ENCODE assay signal across 23 cellular contexts in the genomic region with DNA sequence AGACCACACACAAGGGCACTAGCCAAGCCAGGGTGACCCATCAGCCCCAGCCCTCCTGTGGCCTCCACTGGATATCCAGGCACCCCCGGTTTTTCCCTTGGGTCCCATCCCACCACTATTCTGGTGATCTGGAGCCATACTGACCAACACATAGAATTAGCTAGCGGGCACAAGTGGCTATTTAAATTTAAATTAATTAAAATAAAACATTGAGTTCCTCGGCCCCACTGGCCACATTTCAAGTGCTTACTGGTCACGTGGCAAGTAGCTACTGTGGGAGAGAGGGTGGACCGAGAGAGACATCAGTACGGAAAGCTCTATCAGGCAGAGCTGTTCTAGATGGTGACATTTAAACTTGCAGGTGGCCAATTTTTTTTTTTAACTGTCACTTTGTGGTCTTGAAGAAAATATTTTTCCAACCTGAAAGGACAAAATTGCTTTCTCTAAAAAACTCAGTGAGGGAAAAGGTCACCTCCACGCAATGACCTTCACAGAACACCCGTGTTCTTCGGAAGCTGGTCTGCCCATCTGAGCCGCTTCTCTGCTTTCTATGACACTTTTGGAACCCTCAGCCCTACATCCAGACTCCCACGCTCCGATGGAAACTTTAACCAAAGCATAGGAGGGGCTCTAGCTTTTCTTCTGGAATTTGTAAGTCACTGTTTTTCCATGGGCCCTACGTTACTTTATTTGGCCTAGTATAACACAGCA. TPM values are rescaled to one million over a fixed set of nuclear protein-coding genes. Genes with fewer than 3 reads are reported as not detected.
DNase-seq lines count a peak whose midpoint lies in the region; ATAC-seq and TF ChIP-seq lines count a peak whose summit lies in the region.
"Had no signal": no experiment of that assay in that cellular context is flagged by ENCODE, and none has a peak within 500 bp of the region (broad histone marks: within the 10 kb centered on the region; RNA-seq: fewer than 3 reads in every experiment).

No MANE protein-coding gene starts in this region.

- H3K4me3 ChIP-seq in BLaER1: no peak overlapping the region
- no peak overlapping the region for H3K4me3 ChIP-seq in DND-41 (ENCODE audit: low read depth in 1 of 2, low read length in 2 of 2)
- peak overlapping the region in 1 of 59 donors; percentile 6 for H3K4me3 ChIP-seq in dorsolateral prefrontal cortex
- H3K4me3 ChIP-seq in skeletal muscle satellite cell (ENCODE audit: low read length): no peak overlapping the region
- H3K4me3 ChIP-seq: breast epithelium, HAP-1, SK-N-MC had no signal

- DNase-seq in DND-41 (no peak), dorsolateral prefrontal cortex (no peak), islet precursor cell (no peak), NCI-H446 treated with DMSO at 0.1 percent for 48 hours (lab: John Stamatoyannopoulos, UW) (no peak)
- DNase-seq: activated CD4-positive, CD25-positive, alpha-beta regulatory T cell; activated naive CD4-positive, alpha-beta T cell treated with anti-CD3 and anti-CD28 coated beads, Interleukin-2, amount 10 ng/mL, durations not matched to agents 7 days and 5 days; COR-L47; cortex of kidney; effector memory CD8-positive, alpha-beta T cell; erythroblast; MM.1S; NCI-H2029; NCI-H526; OCI-M1; stimulated activated CD4-positive, alpha-beta T cell treated with anti-CD3 and anti-CD28 coated beads, Interleukin-1b, Interleukin-23, amount 100 ng/mL, for 48 hours had no signal

- no peak for TF ChIP-seq CTCF in DND-41 (IDR thresholded peaks at IDR 0.05; ENCODE audit: borderline replicate concordance, extremely low read depth, low read length, poor library complexity, severe bottlenecking)
- no peak for TF ChIP-seq CTCF in dorsolateral prefrontal cortex (IDR thresholded peaks at IDR 0.05 in 54 of 56, conservative IDR thresholded peaks at IDR 0.05 in 2 of 56; ENCODE audit: low read depth in 1 of 56, partially characterized antibody in 56 of 56)

- H3K4me1 ChIP-seq in BLaER1: peaks cover 61% of the 10 kb centered on the region
- H3K4me1 ChIP-seq in DND-41 (ENCODE audit: insufficient read depth, low read length): peaks cover 18% of the 10 kb centered on the region
- peaks cover 94% of the 10 kb centered on the region for H3K4me1 ChIP-seq in skeletal muscle satellite cell (ENCODE audit: control insufficient read depth, insufficient read depth, low read length)

- H3K79me2 ChIP-seq in DND-41 (ENCODE audit: insufficient read depth, low read length): no peaks in the 10 kb centered on the region; the same call in 1 of the 2 replicates

- H2AFZ ChIP-seq in DND-41 (ENCODE audit: low read depth, low read length): no peak overlapping the region
- H2AFZ ChIP-seq: parathyroid adenoma had no signal

- ATAC-seq in DND-41 (ENCODE audit: insufficient read depth, low read depth) (no peak), HG02642 (IDR thresholded peaks at IDR 0.05; ENCODE audit: poor library complexity, unreplicated experiment) (no peak)
- ATAC-seq: effector memory CD8-positive, alpha-beta T cell had no signal

- intact Hi-C loops in dorsolateral prefrontal cortex (cut with DNase I): no loop called here

- H3K27me3 ChIP-seq in BLaER1 (no peaks in the 10 kb centered on the region), DND-41 (ENCODE audit: insufficient read depth, low read length, poor library complexity) (no peaks in the 10 kb centered on the region), dorsolateral prefrontal cortex (no peaks in the 10 kb centered on the region), skeletal muscle satellite cell (ENCODE audit: control insufficient read depth, insufficient read depth, low read length) (no peaks in the 10 kb centered on the region)
- H3K27me3 ChIP-seq: breast epithelium had no signal

- H3K27ac ChIP-seq in BLaER1 (no peak overlapping the region), DND-41 (ENCODE audit: low read length) (0 out of 2 replicates have a peak overlapping the region, but pooled peaks have one; percentile 13), dorsolateral prefrontal cortex (peak overlapping the region in 56 of 59 donors; percentile 3 to 99 (median 79))
- H3K27ac ChIP-seq: breast epithelium, C4-2B, parathyroid adenoma, SK-N-MC had no signal

- H3K4me2 ChIP-seq in BLaER1: peak overlapping the region; percentile 54
- no peak overlapping the region for H3K4me2 ChIP-seq in DND-41 (ENCODE audit: insufficient read depth, low read length)
- peak overlapping the region; percentile 20 for H3K4me2 ChIP-seq in skeletal muscle satellite cell (ENCODE audit: low read length)

- H3K36me3 ChIP-seq in BLaER1 (peaks cover 10% of the 10 kb centered on the region), DND-41 (ENCODE audit: insufficient read depth, low read length) (no peaks in the 10 kb centered on the region), skeletal muscle satellite cell (ENCODE audit: insufficient read depth, low read length) (peaks cover 54% of the 10 kb centered on the region)
- H3K36me3 ChIP-seq: breast epithelium, HAP-1 had no signal

- H3K9ac ChIP-seq in BLaER1 (no peak overlapping the region), DND-41 (ENCODE audit: low read depth, low read length) (no peak overlapping the region), skeletal muscle satellite cell (ENCODE audit: low read depth, low read length) (peak overlapping the region; percentile 30)
- H3K9ac ChIP-seq: parathyroid adenoma had no signal

- H3K9me3 ChIP-seq in BLaER1: no peaks in the 10 kb centered on the region
- H3K9me3 ChIP-seq in DND-41 (ENCODE audit: insufficient read depth, low read length, severe bottlenecking): no peaks in the 10 kb centered on the region
- no peaks in the 10 kb centered on the region for H3K9me3 ChIP-seq in skeletal muscle satellite cell (replicated peaks; ENCODE audit: low read length)
- H3K9me3 ChIP-seq: breast epithelium, HAP-1 had no signal

- H4K20me1 ChIP-seq in BLaER1 (peaks cover 97% of the 10 kb centered on the region), DND-41 (ENCODE audit: insufficient read depth, low read length) (peaks cover 23% of the 10 kb centered on the region)

RNA-seq across cellular contexts. Expression of gene HIPK2, which starts 30.0 kb away (rescaled TPM):
- 100 to 1,000 TPM; 106 to 688 (median 242) TPM for total RNA-seq in dorsolateral prefrontal cortex
- 45.4 and 46.1 TPM in 2 replicates for total RNA-seq in skeletal muscle satellite cell (2012; rRNA removed)
